Comparison of ENCODE assay signal across 18 cellular contexts in the genomic region with DNA sequence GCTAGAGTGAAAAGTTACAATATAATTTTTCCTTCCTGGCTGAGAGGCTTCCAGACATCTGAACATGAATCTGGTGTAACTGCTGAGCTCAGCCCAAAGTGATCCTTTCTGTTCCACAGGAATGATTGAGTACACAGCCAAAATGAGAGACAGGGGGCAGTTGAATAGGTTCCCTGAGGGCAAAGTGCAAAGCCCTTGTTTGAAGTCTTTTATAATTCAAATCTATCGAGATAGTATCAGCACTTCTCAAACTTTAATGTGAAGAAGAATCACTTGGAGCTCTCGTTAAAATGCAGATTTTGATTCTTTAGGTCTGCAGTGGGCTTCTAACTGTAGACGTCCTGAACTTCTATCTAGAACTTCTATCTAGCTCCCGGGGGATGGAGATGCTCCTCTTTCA. TPM values are rescaled to one million over a fixed set of nuclear protein-coding genes. Genes with fewer than 3 reads are reported as not detected.
A peak's percentile ranks its signal among the peaks of the same experiment; 100 is the strongest.
DNase-seq lines count a peak whose midpoint lies in the region; ATAC-seq and TF ChIP-seq lines count a peak whose summit lies in the region.
"Had no signal": no experiment of that assay in that cellular context is flagged by ENCODE, and none has a peak within 500 bp of the region (broad histone marks: within the 10 kb centered on the region; RNA-seq: fewer than 3 reads in every experiment).

No MANE protein-coding gene starts in this region.

- H3K9me3 ChIP-seq in NT2/D1 (ENCODE audit: insufficient read depth, low read length) (no peaks in the 10 kb centered on the region; the same call in 1 of the 2 replicates), vagina (no peaks in the 10 kb centered on the region)
- H3K9me3 ChIP-seq: colonic mucosa had no signal

- H3K4me3 Mint-ChIP-seq in endothelial cell (ENCODE audit: unreplicated experiment) (no peak overlapping the region), naive B cell (peak overlapping the region in 4 of 8 donors; percentile 12 to 92 (median 78))
- H3K4me3 Mint-ChIP-seq in activated T-helper 2 cell treated with anti-CD3 and anti-CD28 coated beads, Interferon-gamma antibody, Interleukin-2, Interleukin-4, amounts not matched to agents 10 μg/mL and 5 μg/mL and 100 μg/mL, durations not matched to agents 14 hours and 24 hours and 36 hours (ENCODE audit: low read depth), result no peak overlapping the region
- H3K4me3 Mint-ChIP-seq: neural crest cell had no signal

- no peaks in the 10 kb centered on the region for H3K9me3 Mint-ChIP-seq in endothelial cell (ENCODE audit: unreplicated experiment)
- H3K9me3 Mint-ChIP-seq in naive B cell, result no peaks in the 10 kb centered on the region
- no peaks in the 10 kb centered on the region for H3K9me3 Mint-ChIP-seq in activated T-helper 2 cell treated with anti-CD3 and anti-CD28 coated beads, Interferon-gamma antibody, Interleukin-2, Interleukin-4, amounts not matched to agents 10 μg/mL and 5 μg/mL and 100 μg/mL, durations not matched to agents 14 hours and 24 hours and 36 hours
- H3K9me3 Mint-ChIP-seq: neural crest cell; T-helper 2 cell treated with Interferon-gamma antibody and Interleukin-4, amounts not matched to agents 5 μg/mL and 100 μg/mL, for 36 hours had no signal

- ATAC-seq in GM19438 (IDR thresholded peaks at IDR 0.05; ENCODE audit: low read depth, unreplicated experiment) (peak; percentile 14), naive B cell (ENCODE audit: low read depth in 2 of 2) (no peak), HG03135 (IDR thresholded peaks at IDR 0.05; ENCODE audit: unreplicated experiment) (no peak)
- ATAC-seq: Panc1 had no signal

- intact Hi-C loops in activated T-helper 2 cell treated with anti-CD3 and anti-CD28 coated beads, Interferon-gamma antibody, Interleukin-2, Interleukin-4, amounts not matched to agents 10 μg/mL and 5 μg/mL and 100 μg/mL, durations not matched to agents 14 hours and 24 hours and 36 hours (cut with micrococcal nuclease), result loop anchor here (1.0 to 5.0 kb wide), 2 partner anchors 56 to 64 kb away; partner anchors contain the start of gene BMP2K
- intact Hi-C loops in vagina (cut with DNase I), result no loop called here

- H3K27ac ChIP-seq in vagina, result no peak overlapping the region
- H3K27ac ChIP-seq: colonic mucosa had no signal

- no peak overlapping the region for H3K4me3 ChIP-seq in NT2/D1 (ENCODE audit: insufficient read length, low read depth)
- no peak overlapping the region for H3K4me3 ChIP-seq in vagina
- H3K4me3 ChIP-seq: colonic mucosa had no signal

- H3K27me3 Mint-ChIP-seq in endothelial cell (ENCODE audit: unreplicated experiment) (peaks cover 8% of the 10 kb centered on the region), naive B cell (no peaks in the 10 kb centered on the region)
- H3K27me3 Mint-ChIP-seq in activated T-helper 2 cell treated with anti-CD3 and anti-CD28 coated beads, Interferon-gamma antibody, Interleukin-2, Interleukin-4, amounts not matched to agents 10 μg/mL and 5 μg/mL and 100 μg/mL, durations not matched to agents 14 hours and 24 hours and 36 hours (ENCODE audit: low read depth), result peaks cover 6% of the 10 kb centered on the region

- H3K36me3 ChIP-seq in NT2/D1 (ENCODE audit: insufficient read depth, insufficient read length, low read length) (no peaks in the 10 kb centered on the region), vagina (no peaks in the 10 kb centered on the region)
- H3K36me3 ChIP-seq: colonic mucosa had no signal

- H3K36me3 Mint-ChIP-seq in endothelial cell (ENCODE audit: low read depth, unreplicated experiment) (peaks cover 9% of the 10 kb centered on the region), naive B cell (no peaks in the 10 kb centered on the region)
- H3K36me3 Mint-ChIP-seq in activated T-helper 2 cell treated with anti-CD3 and anti-CD28 coated beads, Interferon-gamma antibody, Interleukin-2, Interleukin-4, amounts not matched to agents 10 μg/mL and 5 μg/mL and 100 μg/mL, durations not matched to agents 14 hours and 24 hours and 36 hours (ENCODE audit: low read depth), result no peaks in the 10 kb centered on the region
- H3K36me3 Mint-ChIP-seq: brain had no signal

- no peak for TF ChIP-seq POLR2A in vagina (IDR thresholded peaks at IDR 0.05)

- DNase-seq in NT2/D1 (ENCODE audit: low read depth, low spot score) (peak; percentile 48), endothelial cell (ENCODE audit: low spot score) (no peak), naive B cell (no peak), vagina (ENCODE audit: extremely low spot score in 2 of 2) (no peak)
- no peak for DNase-seq in activated T-cell treated with anti-CD3 and anti-CD28 coated beads, Interleukin-2, amount 50 U/mL, for 48 hours
- DNase-seq in activated T-helper 2 cell treated with anti-CD3 and anti-CD28 coated beads, Interferon-gamma antibody, Interleukin-2, Interleukin-4, amounts not matched to agents 10 μg/mL and 5 μg/mL and 100 μg/mL, durations not matched to agents 14 hours and 24 hours and 36 hours (ENCODE audit: low spot score), result no peak
- DNase-seq: activated CD4-positive, CD25-positive, alpha-beta regulatory T cell; DMS79; kidney; mesenchymal stem cell; NCI-H1436 had no signal

- no peak for TF ChIP-seq CTCF in endothelial cell (IDR thresholded peaks at IDR 0.05; ENCODE audit: unreplicated experiment)
- TF ChIP-seq CTCF in vagina (IDR thresholded peaks at IDR 0.05), result no peak

- H3K27ac Mint-ChIP-seq in endothelial cell (ENCODE audit: unreplicated experiment) (peak overlapping the region; percentile 82), naive B cell (peak overlapping the region in 4 of 6 donors; percentile 34 to 91 (median 56))
- no peak overlapping the region for H3K27ac Mint-ChIP-seq in activated T-helper 2 cell treated with anti-CD3 and anti-CD28 coated beads, Interferon-gamma antibody, Interleukin-2, Interleukin-4, amounts not matched to agents 10 μg/mL and 5 μg/mL and 100 μg/mL, durations not matched to agents 14 hours and 24 hours and 36 hours

- no peaks in the 10 kb centered on the region for H3K27me3 ChIP-seq in NT2/D1 (ENCODE audit: insufficient read depth, insufficient read length)
- no peaks in the 10 kb centered on the region for H3K27me3 ChIP-seq in vagina
- H3K27me3 ChIP-seq: colonic mucosa had no signal

- H3K4me1 Mint-ChIP-seq in endothelial cell (ENCODE audit: unreplicated experiment) (peaks cover 33% of the 10 kb centered on the region), naive B cell (peaks cover 28 to 68% (median 42%) of the 10 kb centered on the region in 3 donors)
- H3K4me1 Mint-ChIP-seq in activated T-helper 2 cell treated with anti-CD3 and anti-CD28 coated beads, Interferon-gamma antibody, Interleukin-2, Interleukin-4, amounts not matched to agents 10 μg/mL and 5 μg/mL and 100 μg/mL, durations not matched to agents 14 hours and 24 hours and 36 hours (ENCODE audit: low read depth), result peaks cover 18% of the 10 kb centered on the region

- H3K4me1 ChIP-seq in NT2/D1 (ENCODE audit: insufficient read depth, insufficient read length), result no peaks in the 10 kb centered on the region
- H3K4me1 ChIP-seq in vagina, result no peaks in the 10 kb centered on the region
- H3K4me1 ChIP-seq: colonic mucosa had no signal

- H3K9ac ChIP-seq in NT2/D1 (ENCODE audit: insufficient read length, low read depth), result no peak overlapping the region

RNA-seq across cellular contexts. Expression of gene BMP2K, which starts 54.4 kb away (rescaled TPM):
- 270 TPM for total RNA-seq in endothelial cell (ENCODE audit: unreplicated experiment)
- 10 to 100 TPM in 5 of 6 donors, 1 to 10 TPM in 1; 7.1 to 35.4 (median 28.9) TPM for polyA plus RNA-seq in naive B cell (ENCODE audit: low read depth in 6 of 6)
- total RNA-seq in activated T-helper 2 cell treated with anti-CD3 and anti-CD28 coated beads, Interferon-gamma antibody, Interleukin-2, Interleukin-4, amounts not matched to agents 10 μg/mL and 5 μg/mL and 100 μg/mL, durations not matched to agents 14 hours and 24 hours and 36 hours, result 12.6 and 14.6 TPM in 2 replicates
- total RNA-seq in vagina, result 34.9 TPM
